In genomic region chr11:116931206-116931953, GRCh38 we compare ENCODE assay signal across 9 cellular contexts.
DNase-seq lines count a peak whose midpoint lies in the region; ATAC-seq and TF ChIP-seq lines count a peak whose summit lies in the region.
"Had no signal": no experiment of that assay in that cellular context is flagged by ENCODE, and none has a peak within 500 bp of the region (broad histone marks: within the 10 kb centered on the region; RNA-seq: fewer than 3 reads in every experiment).

No MANE protein-coding gene starts in this region.

- no peak for TF ChIP-seq RAD21 in IMR-90 (IDR thresholded peaks at IDR 0.05; ENCODE audit: low read length)

- TF ChIP-seq CTCF in IMR-90 (conservative IDR thresholded peaks at IDR 0.05; ENCODE audit: low read depth, low read length) (no peak), left lung (IDR thresholded peaks at IDR 0.05) (no peak)

- H3K56ac ChIP-seq in IMR-90 (ENCODE audit: extremely low read depth, insufficient read depth, low read length), result no peak overlapping the region

- POLR2A ChIA-PET in IMR-90 (lab: Charles Lee; ENCODE audit: unreplicated experiment), result interaction anchor here (0.5 to 0.6 kb wide), 2 partner anchors 127 to 1793 kb away, joined by 3 to 26 read pairs; no protein-coding TSS in a partner anchor

- in situ Hi-C loops in IMR-90 (cut with MboI; ENCODE audit: low sequenced_read_pairs), result no loop called here

- DNase-seq in A172 (ENCODE audit: low spot score) (peak; percentile 9), IMR-90 (peak; percentile 53), activated T-helper 1 cell treated with Interleukin-2 at 50 U/mL for 16 hours (ENCODE audit: low read depth) (peak; percentile 11), left lung (no peak), nucleus accumbens (lab: John Stamatoyannopoulos, UW) (no peak), DMS 273 treated with DMSO at 0.1 percent for 48 hours (lab: John Stamatoyannopoulos, UW) (no peak)
- DNase-seq: hippocampal formation had no signal

- no peaks in the 10 kb centered on the region; the same call in 1 of the 2 replicates for H3K9me1 ChIP-seq in IMR-90 (ENCODE audit: insufficient read depth, low read length)

- CTCF ChIA-PET in IMR-90 (lab: Yijun Ruan, JAX), result no interaction called here

- H3K9ac ChIP-seq in IMR-90 (ENCODE audit: low read depth, low read length), result no peak overlapping the region

- H4K5ac ChIP-seq in IMR-90 (ENCODE audit: low read depth, low read length), result no peak overlapping the region

- no peak overlapping the region for H2AFZ ChIP-seq in IMR-90 (replicated peaks; ENCODE audit: low read length, poor library complexity)

- peak overlapping the region; percentile 40 for H3K14ac ChIP-seq in IMR-90 (replicated peaks; ENCODE audit: low read depth, low read length)

- 0 out of 2 replicates have a peak overlapping the region, but pooled peaks have one; percentile 8 for H2AK5ac ChIP-seq in IMR-90 (ENCODE audit: low read depth, low read length)

- no peaks in the 10 kb centered on the region for H3K27me3 ChIP-seq in IMR-90 (ENCODE audit: control insufficient read depth, insufficient read depth, low read length)
- H3K27me3 ChIP-seq in left lung, result no peaks in the 10 kb centered on the region

- peak overlapping the region; percentile 28; the same call in 1 of the 2 replicates for H3K4me2 ChIP-seq in IMR-90 (ENCODE audit: low read depth, low read length)

- no peak overlapping the region for H3K4me3 ChIP-seq in IMR-90 (ENCODE audit: insufficient read depth, low read depth, low read length)
- H3K4me3 ChIP-seq in left lung, result no peak overlapping the region

- peak overlapping the region in 1 of 2 experiments; percentile 27; a peak in 1 of 4 replicates for H4K8ac ChIP-seq in IMR-90 (ENCODE audit: low read depth in 2 of 2, low read length in 2 of 2)

- H3K27ac ChIP-seq in IMR-90 (ENCODE audit: insufficient read depth, low read length) (no peak overlapping the region), left lung (peak overlapping the region in 1 of 2 donors; percentile 53)

- no peak overlapping the region for H2BK5ac ChIP-seq in IMR-90 (ENCODE audit: low read depth, low read length, poor library complexity, severe bottlenecking)

- H2BK15ac ChIP-seq in IMR-90 (ENCODE audit: low read depth, low read length), result no peak overlapping the region

- H3K36me3 ChIP-seq in IMR-90 (ENCODE audit: control insufficient read depth, insufficient read depth, low read length), result no peaks in the 10 kb centered on the region; the same call in 1 of the 2 replicates
- H3K36me3 ChIP-seq in left lung, result peaks cover 0 to 7% of the 10 kb centered on the region in 2 donors

- no peak overlapping the region for H2AK9ac ChIP-seq in IMR-90 (replicated peaks; ENCODE audit: low read depth, low read length, poor library complexity)

- H3K4ac ChIP-seq in IMR-90 (ENCODE audit: low read depth, low read length), result no peak overlapping the region

- H3K9me3 ChIP-seq in IMR-90 (ENCODE audit: control insufficient read depth, insufficient read depth, low read length) (no peaks in the 10 kb centered on the region), left lung (no peaks in the 10 kb centered on the region)

- peaks cover 3 to 17% of the 10 kb centered on the region in 2 experiments; a peak in 3 of 4 replicates for H3K79me1 ChIP-seq in IMR-90 (ENCODE audit: low read depth in 1 of 2, low read length in 2 of 2)

- dilution Hi-C loops in IMR-90 (cut with HindIII; ENCODE audit: low sequenced_read_pairs, unreplicated experiment), result no loop called here

- peaks cover 14% of the 10 kb centered on the region for H3K4me1 ChIP-seq in IMR-90 (ENCODE audit: control insufficient read depth, insufficient read depth, low read length)
- H3K4me1 ChIP-seq in left lung, result peaks cover 26 to 59% of the 10 kb centered on the region in 2 donors

- 0 out of 2 replicates have a peak overlapping the region, but pooled peaks have one; percentile 26 for H3K23ac ChIP-seq in IMR-90 (ENCODE audit: low read depth, low read length)

- no TSS peak for BruUV-seq in IMR-90 (replicated peaks; lab: Mats Ljungman, UMichigan)

- H3K18ac ChIP-seq in IMR-90 (ENCODE audit: low read depth, low read length), result no peak overlapping the region

- peak; percentile 16; the same call in 1 of the 2 replicates for ATAC-seq in IMR-90 (ENCODE audit: low read depth)
- peak; percentile 48 for ATAC-seq in left lung
- no peak for ATAC-seq in GM21381 (IDR thresholded peaks at IDR 0.05; ENCODE audit: unreplicated experiment)
- ATAC-seq in GM18870 (IDR thresholded peaks at IDR 0.05; ENCODE audit: unreplicated experiment), result no peak

- H2BK120ac ChIP-seq in IMR-90 (ENCODE audit: low read depth, low read length), result no peak overlapping the region

- H4K91ac ChIP-seq in IMR-90 (ENCODE audit: insufficient read depth, low read depth, low read length), result no peak overlapping the region

- intact Hi-C loops in IMR-90 (cut with micrococcal nuclease), result no loop called here
- intact Hi-C loops in left lung (cut with DNase I), result no loop called here

- peak overlapping the region; percentile 16; the same call in 1 of the 2 replicates for H2BK20ac ChIP-seq in IMR-90 (ENCODE audit: low read depth, low read length)

- TF ChIP-seq POLR2A in IMR-90 (IDR thresholded peaks at IDR 0.05; ENCODE audit: low read depth, low read length), result no peak

- WGBS in IMR-90 (ENCODE audit: extremely low coverage in 2 of 2, insufficient read length in 1 of 2), 2 experiments, result no CpG with 5 or more reads among the region's 7 CpGs

- H4K20me1 ChIP-seq in IMR-90 (ENCODE audit: insufficient read depth, low read length), result peaks cover 3% of the 10 kb centered on the region; the same call in 1 of the 2 replicates

TF ChIP-seq in IMR-90, 13 proteins besides CTCF, POLR2A, EP300 and RAD21:
- TF ChIP-seq RCOR1 (IDR thresholded peaks at IDR 0.05; ENCODE audit: insufficient replicate concordance, low read length) (no peak), MAFK (IDR thresholded peaks at IDR 0.05; ENCODE audit: low read depth, low read length) (no peak)
TF ChIP-seq in IMR-90: peak in this region for 0.

Comparison
In these comparisons a context has a peak if more than half of its experiments do, and no peak if none do; other contexts are left out.
1. DNase-seq: peak in A172 (single experiment), IMR-90 (single experiment) and activated T-helper 1 cell treated with Interleukin-2 at 50 U/mL for 16 hours (single experiment); none in left lung (0 of 2), nucleus accumbens (0 of 56) and DMS 273 treated with DMSO at 0.1 percent for 48 hours (single experiment).
2. ATAC-seq: peak in IMR-90 (single experiment) and left lung (single experiment); none in GM21381 (single experiment) and GM18870 (single experiment).